16 cellular contexts compared by ENCODE assay signal in the genomic region with DNA sequence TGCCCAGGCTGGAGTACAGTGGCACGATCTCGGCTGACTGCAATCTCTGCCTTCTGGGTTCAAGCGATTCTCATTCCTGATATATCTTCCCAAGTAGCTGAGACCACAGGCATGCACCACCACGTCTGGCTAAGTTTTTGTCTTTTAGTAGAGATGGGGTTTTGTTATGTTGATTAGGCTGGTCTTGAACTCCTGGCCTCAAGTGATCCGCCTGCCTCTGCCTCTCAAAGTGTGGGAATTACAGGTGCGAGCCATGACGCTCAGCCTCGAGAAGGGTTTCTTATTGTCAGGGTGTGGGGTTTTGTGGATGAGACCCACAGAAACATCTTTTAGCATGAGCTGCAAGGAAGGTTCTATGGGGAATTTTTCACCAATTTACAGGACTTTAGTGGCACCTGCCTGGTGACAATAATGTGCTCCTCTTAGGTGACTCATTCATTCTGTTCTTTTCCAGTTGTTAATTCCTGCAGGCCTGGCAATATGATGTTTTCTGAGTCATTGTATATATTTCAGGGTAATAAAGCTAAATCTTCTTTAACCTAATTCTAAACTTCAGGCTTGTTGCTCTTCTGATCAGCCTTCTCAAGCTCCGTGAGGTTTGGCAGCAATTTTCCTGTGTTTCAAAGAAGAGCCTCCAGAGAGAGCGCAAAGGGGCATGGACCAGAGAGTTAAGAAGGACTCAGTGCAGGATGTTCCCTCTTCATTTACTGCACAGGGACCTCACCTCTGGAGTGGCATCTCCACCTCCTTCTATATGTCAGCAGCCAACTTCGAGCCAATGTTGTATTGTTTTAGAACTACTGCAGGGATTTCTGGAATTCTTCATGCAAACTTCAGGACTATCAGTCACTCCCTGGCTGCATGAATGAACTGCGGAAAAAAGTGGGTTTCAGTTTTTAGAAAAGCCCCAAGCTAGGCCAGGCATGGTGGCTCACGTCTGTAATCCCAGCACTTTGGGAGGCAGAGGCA.
"Had no signal": no experiment of that assay in that cellular context is flagged by ENCODE, and none has a peak within 500 bp of the region (broad histone marks: within the 10 kb centered on the region; RNA-seq: fewer than 3 reads in every experiment).

No MANE protein-coding gene starts in this region.

- H3K27me3 ChIP-seq: adrenal gland, cardiac muscle cell, thyroid gland, uterus had no signal

- H3K27ac ChIP-seq: adrenal gland, cardiac muscle cell, dorsolateral prefrontal cortex, thyroid gland, uterus had no signal

- H3K4me1 ChIP-seq: adrenal gland, thyroid gland, uterus had no signal

- H3K9me3 ChIP-seq: adrenal gland, thyroid gland, uterus had no signal

- DNase-seq: activated CD4-positive, alpha-beta memory T cell treated with anti-CD3 and anti-CD28 coated beads, Interleukin-2, amount 10 ng/mL, durations not matched to agents 7 days and 5 days; activated CD4-positive, alpha-beta T cell treated with anti-CD3 and anti-CD28 coated beads for 4 hours; activated effector memory CD4-positive, alpha-beta T cell treated with anti-CD3 and anti-CD28 coated beads, Interleukin-2, amount 50 U/mL, for 16 hours; activated T-cell treated with anti-CD3 and anti-CD28 coated beads, Interleukin-2, amount 50 U/mL, for 48 hours; adrenal gland; dorsolateral prefrontal cortex; endodermal cell; hippocampal formation; kidney glomerular epithelial cell; mesendoderm; retina; thyroid gland; uterus had no signal

- H3K4me3 ChIP-seq: adrenal gland, cardiac muscle cell, dorsolateral prefrontal cortex, thyroid gland, uterus had no signal

- ATAC-seq: natural killer cell treated with Interleukin-12 subunit alpha and Interleukin-12 subunit beta and Interleukin-15 and Interleukin-18, amount 100 ng/mL, for 72 hours; stimulated activated memory B cell treated with anti-CD40 and anti-IgM and Interleukin-4, amounts not matched to agents 10 μg/mL and 1 μg/mL and 100 μg/mL, for 72 hours had no signal

- H3K36me3 ChIP-seq: adrenal gland, cardiac muscle cell, thyroid gland, uterus had no signal
